Comparison of ENCODE assay signal across 15 cellular contexts in genomic region chr2:85238607-85239006, GRCh38.
"Had no signal": no experiment of that assay in that cellular context is flagged by ENCODE, and none has a peak within 500 bp of the region (broad histone marks: within the 10 kb centered on the region; RNA-seq: fewer than 3 reads in every experiment).

No MANE protein-coding gene starts in this region.

- H3K4me3 ChIP-seq: lower lobe of right lung, sigmoid colon, thyroid gland had no signal

- H3K9me3 Mint-ChIP-seq: activated CD8-positive, alpha-beta T cell treated with anti-CD3 and anti-CD28 coated beads for 36 hours; activated T-cell treated with anti-CD3 and anti-CD28 coated beads, Interleukin-2, amount 50 U/mL, for 4 hours; mesothelial cell of epicardium; stimulated activated memory B cell treated with anti-CD40 and anti-IgM and Interleukin-4, amounts not matched to agents 10 μg/mL and 1 μg/mL and 100 μg/mL, for 72 hours had no signal

- ATAC-seq: activated CD8-positive, alpha-beta T cell treated with anti-CD3 and anti-CD28 coated beads for 36 hours; activated T-cell treated with anti-CD3 and anti-CD28 coated beads, Interleukin-2, amount 50 U/mL, for 4 hours; stimulated activated memory B cell treated with anti-CD40 and anti-IgM and Interleukin-4, amounts not matched to agents 10 μg/mL and 1 μg/mL and 100 μg/mL, for 72 hours had no signal

- H3K36me3 Mint-ChIP-seq: stimulated activated memory B cell treated with anti-CD40 and anti-IgM and Interleukin-4, amounts not matched to agents 10 μg/mL and 1 μg/mL and 100 μg/mL, for 72 hours had no signal

- H3K27ac ChIP-seq: lower lobe of right lung, sigmoid colon had no signal

- H3K27me3 ChIP-seq: sigmoid colon, thyroid gland had no signal

- H3K4me3 Mint-ChIP-seq: activated CD8-positive, alpha-beta T cell treated with anti-CD3 and anti-CD28 coated beads for 36 hours; activated T-cell treated with anti-CD3 and anti-CD28 coated beads, Interleukin-2, amount 50 U/mL, for 4 hours; stimulated activated memory B cell treated with anti-CD40 and anti-IgM and Interleukin-4, amounts not matched to agents 10 μg/mL and 1 μg/mL and 100 μg/mL, for 72 hours had no signal

- H3K9me3 ChIP-seq: lower lobe of right lung, sigmoid colon, thyroid gland had no signal

- DNase-seq: activated CD4-positive, alpha-beta T cell treated with anti-CD3 and anti-CD28 coated beads for 48 hours; activated CD8-positive, alpha-beta T cell treated with anti-CD3 and anti-CD28 coated beads for 36 hours; activated effector memory CD4-positive, alpha-beta T cell treated with Interleukin-2 at 50 U/mL for 16 hours; activated naive CD4-positive, alpha-beta T cell treated with anti-CD3 and anti-CD28 coated beads, Interleukin-2, amount 50 U/mL, for 16 hours; activated T-cell treated with anti-CD3 and anti-CD28 coated beads, Interleukin-2, amount 50 U/mL, for 4 hours; effector memory CD4-positive, alpha-beta T cell; erythroblast; hippocampal formation; sigmoid colon; stimulated activated CD4-positive, alpha-beta T cell treated with anti-CD3 and anti-CD28 coated beads, Interleukin-1b, Interleukin-23, amount 100 ng/mL, for 48 hours; T-helper 2 cell; thyroid gland had no signal

- H3K36me3 ChIP-seq: lower lobe of right lung, sigmoid colon, thyroid gland had no signal

- H3K4me1 Mint-ChIP-seq: stimulated activated memory B cell treated with anti-CD40 and anti-IgM and Interleukin-4, amounts not matched to agents 10 μg/mL and 1 μg/mL and 100 μg/mL, for 72 hours had no signal

- H3K27ac Mint-ChIP-seq: activated CD8-positive, alpha-beta T cell treated with anti-CD3 and anti-CD28 coated beads for 36 hours; stimulated activated memory B cell treated with anti-CD40 and anti-IgM and Interleukin-4, amounts not matched to agents 10 μg/mL and 1 μg/mL and 100 μg/mL, for 72 hours had no signal
